In the genomic region with DNA sequence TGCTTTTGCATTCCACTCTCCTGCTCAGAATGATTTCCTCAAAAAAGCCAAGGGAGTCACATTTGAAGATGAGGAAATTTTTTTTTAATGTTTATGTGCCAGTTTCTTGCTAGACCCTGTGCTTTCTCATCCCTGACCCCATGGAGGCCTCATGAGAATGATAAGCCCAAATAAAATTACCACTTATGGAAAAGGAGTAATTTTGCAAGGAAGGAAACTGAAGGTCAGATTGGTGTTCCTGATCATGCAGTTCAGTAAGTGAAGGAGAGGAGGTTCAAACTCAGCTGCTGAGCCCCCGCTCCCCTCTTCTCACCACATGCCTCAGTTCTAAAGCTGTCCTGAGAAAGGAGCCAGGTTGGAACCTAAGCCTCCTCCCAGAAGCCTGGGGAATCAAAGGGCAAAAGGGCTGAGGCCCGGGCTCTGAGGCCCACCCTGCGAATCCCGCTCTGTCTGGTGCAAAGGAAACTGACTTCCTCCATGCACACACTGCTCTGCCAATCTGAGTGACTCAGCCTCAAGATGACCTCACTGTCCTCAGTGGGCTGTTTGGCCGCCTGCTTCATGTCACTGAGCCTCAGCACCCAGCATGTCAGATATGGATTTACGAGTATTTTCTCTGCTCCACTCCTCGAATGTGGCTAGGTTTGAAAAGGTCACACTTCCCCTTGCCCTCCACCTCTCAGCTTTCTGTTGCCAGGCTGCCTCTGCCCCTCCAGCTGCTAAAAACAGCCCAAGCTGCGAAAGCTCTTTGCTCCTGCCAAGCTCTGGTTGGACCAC, we compare ENCODE assay signal across 1 cellular context.
A peak's percentile ranks its signal among the peaks of the same experiment; 100 is the strongest.
TF ChIP-seq lines count a peak whose summit lies in the region.

No MANE protein-coding gene starts in this region.

TF ChIP-seq in HepG2, 621 proteins besides CTCF, POLR2A, EP300 and RAD21 (continued from another document and continues in another):
- TF ChIP-seq YEATS2 (CRISPR knock-in tag; IDR thresholded peaks at IDR 0.05; ENCODE audit: borderline replicate concordance) (0 out of 2 replicates have a peak, but pooled peaks have one; percentile 17), ZBTB20 (CRISPR knock-in tag; IDR thresholded peaks at IDR 0.05; ENCODE audit: borderline replicate concordance, low read depth) (no peak), ZNF326 (CRISPR knock-in tag; IDR thresholded peaks at IDR 0.05; ENCODE audit: borderline replicate concordance) (no peak), NR3C1 (CRISPR knock-in tag; IDR thresholded peaks at IDR 0.05) (no peak), GABPA (IDR thresholded peaks at IDR 0.05; ENCODE audit: low read depth, low read length) (no peak), GABPA (CRISPR knock-in tag; IDR thresholded peaks at IDR 0.05; ENCODE audit: low read depth) (no peak), TCF12 (IDR thresholded peaks at IDR 0.05) (no peak), TCF12 (CRISPR knock-in tag; IDR thresholded peaks at IDR 0.05) (no peak), ZNF879 (CRISPR knock-in tag; IDR thresholded peaks at IDR 0.05) (no peak), ZFP36L1 (CRISPR knock-in tag; IDR thresholded peaks at IDR 0.05) (no peak), RARA (CRISPR knock-in tag; IDR thresholded peaks at IDR 0.05) (peak; percentile 48; the same call in 1 of the 2 replicates), ELF3 (CRISPR knock-in tag; IDR thresholded peaks at IDR 0.05) (peak; percentile 48; the same call in 1 of the 2 replicates), PAX8 (CRISPR knock-in tag; IDR thresholded peaks at IDR 0.05; ENCODE audit: borderline replicate concordance) (no peak), SUZ12 (IDR thresholded peaks at IDR 0.05; ENCODE audit: low read depth, low read length) (no peak), ESRRA (CRISPR knock-in tag; IDR thresholded peaks at IDR 0.05; ENCODE audit: low read depth) (no peak), KLF16 (CRISPR knock-in tag; IDR thresholded peaks at IDR 0.05) (no peak), ZNF317 (CRISPR knock-in tag; IDR thresholded peaks at IDR 0.05) (no peak), CREM (IDR thresholded peaks at IDR 0.05) (no peak), CREM (CRISPR knock-in tag; IDR thresholded peaks at IDR 0.05) (no peak), GATAD2A (CRISPR knock-in tag; IDR thresholded peaks at IDR 0.05) (0 out of 2 replicates have a peak, but pooled peaks have one; percentile 24), ZNF552 (CRISPR knock-in tag; IDR thresholded peaks at IDR 0.05; ENCODE audit: borderline replicate concordance) (no peak), ZFP62 (CRISPR knock-in tag; IDR thresholded peaks at IDR 0.05) (no peak), SATB2 (CRISPR knock-in tag; IDR thresholded peaks at IDR 0.05) (no peak), NFIC (IDR thresholded peaks at IDR 0.05; ENCODE audit: low read length) (no peak), NR2F2 (IDR thresholded peaks at IDR 0.05; ENCODE audit: borderline replicate concordance, low read depth) (no peak), SP140L (CRISPR knock-in tag; IDR thresholded peaks at IDR 0.05; ENCODE audit: borderline replicate concordance) (no peak), ZNF549 (CRISPR knock-in tag; IDR thresholded peaks at IDR 0.05) (no peak), ZNF543 (CRISPR knock-in tag; IDR thresholded peaks at IDR 0.05) (no peak), ZNF577 (CRISPR knock-in tag; IDR thresholded peaks at IDR 0.05; ENCODE audit: borderline replicate concordance, low read depth) (no peak), KLF15 (CRISPR knock-in tag; IDR thresholded peaks at IDR 0.05; ENCODE audit: borderline replicate concordance) (no peak), KDM4B (CRISPR knock-in tag; IDR thresholded peaks at IDR 0.05) (no peak)
- TF ChIP-seq, protein P1, sequence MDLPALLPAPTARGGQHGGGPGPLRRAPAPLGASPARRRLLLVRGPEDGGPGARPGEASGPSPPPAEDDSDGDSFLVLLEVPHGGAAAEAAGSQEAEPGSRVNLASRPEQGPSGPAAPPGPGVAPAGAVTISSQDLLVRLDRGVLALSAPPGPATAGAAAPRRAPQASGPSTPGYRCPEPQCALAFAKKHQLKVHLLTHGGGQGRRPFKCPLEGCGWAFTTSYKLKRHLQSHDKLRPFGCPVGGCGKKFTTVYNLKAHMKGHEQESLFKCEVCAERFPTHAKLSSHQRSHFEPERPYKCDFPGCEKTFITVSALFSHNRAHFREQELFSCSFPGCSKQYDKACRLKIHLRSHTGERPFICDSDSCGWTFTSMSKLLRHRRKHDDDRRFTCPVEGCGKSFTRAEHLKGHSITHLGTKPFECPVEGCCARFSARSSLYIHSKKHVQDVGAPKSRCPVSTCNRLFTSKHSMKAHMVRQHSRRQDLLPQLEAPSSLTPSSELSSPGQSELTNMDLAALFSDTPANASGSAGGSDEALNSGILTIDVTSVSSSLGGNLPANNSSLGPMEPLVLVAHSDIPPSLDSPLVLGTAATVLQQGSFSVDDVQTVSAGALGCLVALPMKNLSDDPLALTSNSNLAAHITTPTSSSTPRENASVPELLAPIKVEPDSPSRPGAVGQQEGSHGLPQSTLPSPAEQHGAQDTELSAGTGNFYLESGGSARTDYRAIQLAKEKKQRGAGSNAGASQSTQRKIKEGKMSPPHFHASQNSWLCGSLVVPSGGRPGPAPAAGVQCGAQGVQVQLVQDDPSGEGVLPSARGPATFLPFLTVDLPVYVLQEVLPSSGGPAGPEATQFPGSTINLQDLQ (CRISPR knock-in tag; IDR thresholded peaks at IDR 0.05) = no peak
- TF ChIP-seq, protein P2, sequence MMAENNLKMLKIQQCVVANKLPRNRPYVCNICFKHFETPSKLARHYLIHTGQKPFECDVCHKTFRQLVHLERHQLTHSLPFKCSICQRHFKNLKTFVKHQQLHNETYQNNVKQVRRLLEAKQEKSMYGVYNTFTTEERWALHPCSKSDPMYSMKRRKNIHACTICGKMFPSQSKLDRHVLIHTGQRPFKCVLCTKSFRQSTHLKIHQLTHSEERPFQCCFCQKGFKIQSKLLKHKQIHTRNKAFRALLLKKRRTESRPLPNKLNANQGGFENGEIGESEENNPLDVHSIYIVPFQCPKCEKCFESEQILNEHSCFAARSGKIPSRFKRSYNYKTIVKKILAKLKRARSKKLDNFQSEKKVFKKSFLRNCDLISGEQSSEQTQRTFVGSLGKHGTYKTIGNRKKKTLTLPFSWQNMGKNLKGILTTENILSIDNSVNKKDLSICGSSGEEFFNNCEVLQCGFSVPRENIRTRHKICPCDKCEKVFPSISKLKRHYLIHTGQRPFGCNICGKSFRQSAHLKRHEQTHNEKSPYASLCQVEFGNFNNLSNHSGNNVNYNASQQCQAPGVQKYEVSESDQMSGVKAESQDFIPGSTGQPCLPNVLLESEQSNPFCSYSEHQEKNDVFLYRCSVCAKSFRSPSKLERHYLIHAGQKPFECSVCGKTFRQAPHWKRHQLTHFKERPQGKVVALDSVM (CRISPR knock-in tag; IDR thresholded peaks at IDR 0.05) = no peak
- TF ChIP-seq, protein P3, sequence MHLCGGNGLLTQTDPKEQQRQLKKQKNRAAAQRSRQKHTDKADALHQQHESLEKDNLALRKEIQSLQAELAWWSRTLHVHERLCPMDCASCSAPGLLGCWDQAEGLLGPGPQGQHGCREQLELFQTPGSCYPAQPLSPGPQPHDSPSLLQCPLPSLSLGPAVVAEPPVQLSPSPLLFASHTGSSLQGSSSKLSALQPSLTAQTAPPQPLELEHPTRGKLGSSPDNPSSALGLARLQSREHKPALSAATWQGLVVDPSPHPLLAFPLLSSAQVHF (CRISPR knock-in tag; IDR thresholded peaks at IDR 0.05) = no peak
- TF ChIP-seq, protein P4, sequence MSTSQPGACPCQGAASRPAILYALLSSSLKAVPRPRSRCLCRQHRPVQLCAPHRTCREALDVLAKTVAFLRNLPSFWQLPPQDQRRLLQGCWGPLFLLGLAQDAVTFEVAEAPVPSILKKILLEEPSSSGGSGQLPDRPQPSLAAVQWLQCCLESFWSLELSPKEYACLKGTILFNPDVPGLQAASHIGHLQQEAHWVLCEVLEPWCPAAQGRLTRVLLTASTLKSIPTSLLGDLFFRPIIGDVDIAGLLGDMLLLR (CRISPR knock-in tag; IDR thresholded peaks at IDR 0.05) = 0 out of 2 replicates have a peak, but pooled peaks have one; percentile 47
- TF ChIP-seq, protein P5, sequence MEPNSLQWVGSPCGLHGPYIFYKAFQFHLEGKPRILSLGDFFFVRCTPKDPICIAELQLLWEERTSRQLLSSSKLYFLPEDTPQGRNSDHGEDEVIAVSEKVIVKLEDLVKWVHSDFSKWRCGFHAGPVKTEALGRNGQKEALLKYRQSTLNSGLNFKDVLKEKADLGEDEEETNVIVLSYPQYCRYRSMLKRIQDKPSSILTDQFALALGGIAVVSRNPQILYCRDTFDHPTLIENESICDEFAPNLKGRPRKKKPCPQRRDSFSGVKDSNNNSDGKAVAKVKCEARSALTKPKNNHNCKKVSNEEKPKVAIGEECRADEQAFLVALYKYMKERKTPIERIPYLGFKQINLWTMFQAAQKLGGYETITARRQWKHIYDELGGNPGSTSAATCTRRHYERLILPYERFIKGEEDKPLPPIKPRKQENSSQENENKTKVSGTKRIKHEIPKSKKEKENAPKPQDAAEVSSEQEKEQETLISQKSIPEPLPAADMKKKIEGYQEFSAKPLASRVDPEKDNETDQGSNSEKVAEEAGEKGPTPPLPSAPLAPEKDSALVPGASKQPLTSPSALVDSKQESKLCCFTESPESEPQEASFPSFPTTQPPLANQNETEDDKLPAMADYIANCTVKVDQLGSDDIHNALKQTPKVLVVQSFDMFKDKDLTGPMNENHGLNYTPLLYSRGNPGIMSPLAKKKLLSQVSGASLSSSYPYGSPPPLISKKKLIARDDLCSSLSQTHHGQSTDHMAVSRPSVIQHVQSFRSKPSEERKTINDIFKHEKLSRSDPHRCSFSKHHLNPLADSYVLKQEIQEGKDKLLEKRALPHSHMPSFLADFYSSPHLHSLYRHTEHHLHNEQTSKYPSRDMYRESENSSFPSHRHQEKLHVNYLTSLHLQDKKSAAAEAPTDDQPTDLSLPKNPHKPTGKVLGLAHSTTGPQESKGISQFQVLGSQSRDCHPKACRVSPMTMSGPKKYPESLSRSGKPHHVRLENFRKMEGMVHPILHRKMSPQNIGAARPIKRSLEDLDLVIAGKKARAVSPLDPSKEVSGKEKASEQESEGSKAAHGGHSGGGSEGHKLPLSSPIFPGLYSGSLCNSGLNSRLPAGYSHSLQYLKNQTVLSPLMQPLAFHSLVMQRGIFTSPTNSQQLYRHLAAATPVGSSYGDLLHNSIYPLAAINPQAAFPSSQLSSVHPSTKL (CRISPR knock-in tag; IDR thresholded peaks at IDR 0.05) = peak; percentile 11; the same call in 1 of the 2 replicates
- TF ChIP-seq, protein P6, sequence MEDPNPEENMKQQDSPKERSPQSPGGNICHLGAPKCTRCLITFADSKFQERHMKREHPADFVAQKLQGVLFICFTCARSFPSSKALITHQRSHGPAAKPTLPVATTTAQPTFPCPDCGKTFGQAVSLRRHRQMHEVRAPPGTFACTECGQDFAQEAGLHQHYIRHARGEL (CRISPR knock-in tag; IDR thresholded peaks at IDR 0.05) = no peak
- TF ChIP-seq, protein P7, sequence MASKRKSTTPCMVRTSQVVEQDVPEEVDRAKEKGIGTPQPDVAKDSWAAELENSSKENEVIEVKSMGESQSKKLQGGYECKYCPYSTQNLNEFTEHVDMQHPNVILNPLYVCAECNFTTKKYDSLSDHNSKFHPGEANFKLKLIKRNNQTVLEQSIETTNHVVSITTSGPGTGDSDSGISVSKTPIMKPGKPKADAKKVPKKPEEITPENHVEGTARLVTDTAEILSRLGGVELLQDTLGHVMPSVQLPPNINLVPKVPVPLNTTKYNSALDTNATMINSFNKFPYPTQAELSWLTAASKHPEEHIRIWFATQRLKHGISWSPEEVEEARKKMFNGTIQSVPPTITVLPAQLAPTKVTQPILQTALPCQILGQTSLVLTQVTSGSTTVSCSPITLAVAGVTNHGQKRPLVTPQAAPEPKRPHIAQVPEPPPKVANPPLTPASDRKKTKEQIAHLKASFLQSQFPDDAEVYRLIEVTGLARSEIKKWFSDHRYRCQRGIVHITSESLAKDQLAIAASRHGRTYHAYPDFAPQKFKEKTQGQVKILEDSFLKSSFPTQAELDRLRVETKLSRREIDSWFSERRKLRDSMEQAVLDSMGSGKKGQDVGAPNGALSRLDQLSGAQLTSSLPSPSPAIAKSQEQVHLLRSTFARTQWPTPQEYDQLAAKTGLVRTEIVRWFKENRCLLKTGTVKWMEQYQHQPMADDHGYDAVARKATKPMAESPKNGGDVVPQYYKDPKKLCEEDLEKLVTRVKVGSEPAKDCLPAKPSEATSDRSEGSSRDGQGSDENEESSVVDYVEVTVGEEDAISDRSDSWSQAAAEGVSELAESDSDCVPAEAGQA (IDR thresholded peaks at IDR 0.05; ENCODE audit: low read depth) = no peak
- TF ChIP-seq, protein P7 (CRISPR knock-in tag; IDR thresholded peaks at IDR 0.05; ENCODE audit: borderline replicate concordance) = no peak
- TF ChIP-seq, protein P8, sequence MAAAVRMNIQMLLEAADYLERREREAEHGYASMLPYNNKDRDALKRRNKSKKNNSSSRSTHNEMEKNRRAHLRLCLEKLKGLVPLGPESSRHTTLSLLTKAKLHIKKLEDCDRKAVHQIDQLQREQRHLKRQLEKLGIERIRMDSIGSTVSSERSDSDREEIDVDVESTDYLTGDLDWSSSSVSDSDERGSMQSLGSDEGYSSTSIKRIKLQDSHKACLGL (CRISPR knock-in tag; IDR thresholded peaks at IDR 0.05) = no peak
- TF ChIP-seq, protein P9, sequence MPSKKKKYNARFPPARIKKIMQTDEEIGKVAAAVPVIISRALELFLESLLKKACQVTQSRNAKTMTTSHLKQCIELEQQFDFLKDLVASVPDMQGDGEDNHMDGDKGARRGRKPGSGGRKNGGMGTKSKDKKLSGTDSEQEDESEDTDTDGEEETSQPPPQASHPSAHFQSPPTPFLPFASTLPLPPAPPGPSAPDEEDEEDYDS (CRISPR knock-in tag; IDR thresholded peaks at IDR 0.05) = no peak
- TF ChIP-seq, protein P10, sequence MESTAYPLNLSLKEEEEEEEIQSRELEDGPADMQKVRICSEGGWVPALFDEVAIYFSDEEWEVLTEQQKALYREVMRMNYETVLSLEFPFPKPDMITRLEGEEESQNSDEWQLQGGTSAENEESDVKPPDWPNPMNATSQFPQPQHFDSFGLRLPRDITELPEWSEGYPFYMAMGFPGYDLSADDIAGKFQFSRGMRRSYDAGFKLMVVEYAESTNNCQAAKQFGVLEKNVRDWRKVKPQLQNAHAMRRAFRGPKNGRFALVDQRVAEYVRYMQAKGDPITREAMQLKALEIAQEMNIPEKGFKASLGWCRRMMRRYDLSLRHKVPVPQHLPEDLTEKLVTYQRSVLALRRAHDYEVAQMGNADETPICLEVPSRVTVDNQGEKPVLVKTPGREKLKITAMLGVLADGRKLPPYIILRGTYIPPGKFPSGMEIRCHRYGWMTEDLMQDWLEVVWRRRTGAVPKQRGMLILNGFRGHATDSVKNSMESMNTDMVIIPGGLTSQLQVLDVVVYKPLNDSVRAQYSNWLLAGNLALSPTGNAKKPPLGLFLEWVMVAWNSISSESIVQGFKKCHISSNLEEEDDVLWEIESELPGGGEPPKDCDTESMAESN (CRISPR knock-in tag; conservative IDR thresholded peaks at IDR 0.05) = no peak
